ENCODE assay signal across 8 cellular contexts in genomic region chr4:83235645-83236133, GRCh38. TPM values are rescaled to one million over a fixed set of nuclear protein-coding genes. Genes with fewer than 3 reads are reported as not detected.
A peak's percentile ranks its signal among the peaks of the same experiment; 100 is the strongest.
DNase-seq lines count a peak whose midpoint lies in the region; ATAC-seq and FAIRE-seq lines count a peak whose summit lies in the region.
"Not testable (repeated sequence)": the region's sequence is repeated elsewhere in the genome, so short reads cannot be mapped to it uniquely, and the experiment has no call there.

No MANE protein-coding gene starts in this region.

- peaks cover 30% of the 10 kb centered on the region for H3K27me3 ChIP-seq in CD4-positive, CD25-positive, alpha-beta regulatory T cell (ENCODE audit: control insufficient read depth, insufficient read depth, low read length)

- H3K9me3 Mint-ChIP-seq in CD4-positive, CD25-positive, alpha-beta regulatory T cell; T-helper 2 cell treated with Interferon-gamma antibody and Interleukin-4, amounts not matched to agents 5 μg/mL and 100 μg/mL, for 36 hours; activated T-cell treated with anti-CD3 and anti-CD28 coated beads, Interleukin-2, amount 50 U/mL, for 4 hours; activated naive CD8-positive, alpha-beta T cell treated with anti-CD3 and anti-CD28 coated beads for 36 hours; naive thymus-derived CD8-positive, alpha-beta T cell: not testable (repeated sequence)

- FAIRE-seq in GM18507 (lab: Jason Lieb, UNC): peak; percentile 96

- H3K27ac ChIP-seq in CD4-positive, CD25-positive, alpha-beta regulatory T cell (ENCODE audit: insufficient read depth, low read length, poor library complexity, severe bottlenecking): not testable (repeated sequence)

- H3K36me3 Mint-ChIP-seq in CD4-positive, CD25-positive, alpha-beta regulatory T cell; activated T-cell treated with anti-CD3 and anti-CD28 coated beads, Interleukin-2, amount 50 U/mL, for 4 hours (ENCODE audit: insufficient read depth); naive thymus-derived CD8-positive, alpha-beta T cell: not testable (repeated sequence)
- H3K36me3 Mint-ChIP-seq in T-helper 2 cell treated with Interferon-gamma antibody and Interleukin-4, amounts not matched to agents 5 μg/mL and 100 μg/mL, for 36 hours (ENCODE audit: low read depth): peaks cover 16% of the 10 kb centered on the region
- H3K36me3 Mint-ChIP-seq in activated naive CD8-positive, alpha-beta T cell treated with anti-CD3 and anti-CD28 coated beads for 36 hours: peaks cover 24% of the 10 kb centered on the region

- H3K27ac Mint-ChIP-seq in CD4-positive, CD25-positive, alpha-beta regulatory T cell: peak overlapping the region; percentile 81 to 95 (median 87)
- peak overlapping the region; percentile 56 for H3K27ac Mint-ChIP-seq in T-helper 2 cell treated with Interferon-gamma antibody and Interleukin-4, amounts not matched to agents 5 μg/mL and 100 μg/mL, for 36 hours
- peak overlapping the region; percentile 94 for H3K27ac Mint-ChIP-seq in activated naive CD8-positive, alpha-beta T cell treated with anti-CD3 and anti-CD28 coated beads for 36 hours
- H3K27ac Mint-ChIP-seq in naive thymus-derived CD8-positive, alpha-beta T cell: peak overlapping the region; percentile 58 to 94 (median 88)

- POLR2A ChIA-PET in naive thymus-derived CD8-positive, alpha-beta T cell (lab: Charles Lee): interaction anchor here (0.6 to 1.3 kb wide), 3 partner anchors 12 to 52 kb away, joined by 3 to 4 read pairs (median 4); no protein-coding TSS in a partner anchor

- H3K36me3 ChIP-seq in CD4-positive, CD25-positive, alpha-beta regulatory T cell (ENCODE audit: control insufficient read depth, insufficient read depth, low read length): not testable (repeated sequence)

- peak in 2 of 3 donors; percentile 63 to 81 for DNase-seq in CD4-positive, CD25-positive, alpha-beta regulatory T cell
- DNase-seq in GM18507 (ENCODE audit: extremely low spot score, insufficient read length, low read depth); T-helper 2 cell treated with Interferon-gamma antibody and Interleukin-4, amounts not matched to agents 5 μg/mL and 100 μg/mL, for 36 hours (ENCODE audit: low spot score); activated T-cell treated with anti-CD3 and anti-CD28 coated beads, Interleukin-2, amount 50 U/mL, for 4 hours; activated naive CD8-positive, alpha-beta T cell treated with anti-CD3 and anti-CD28 coated beads for 36 hours: not testable (repeated sequence)
- DNase-seq in naive thymus-derived CD8-positive, alpha-beta T cell: peak in 3 of 10 donors; percentile 51 to 71 (median 66)

- H3K4me1 ChIP-seq in CD4-positive, CD25-positive, alpha-beta regulatory T cell (ENCODE audit: control insufficient read depth, insufficient read depth, low read length, poor library complexity, severe bottlenecking): peaks cover 25% of the 10 kb centered on the region

- H3K4me3 ChIP-seq in CD4-positive, CD25-positive, alpha-beta regulatory T cell (ENCODE audit: low read depth, low read length): peak overlapping the region; percentile 62

- peak; percentile 41 to 66 for ATAC-seq in CD4-positive, CD25-positive, alpha-beta regulatory T cell (ENCODE audit: low read depth in 2 of 2)
- ATAC-seq in GM21576 (IDR thresholded peaks at IDR 0.05; ENCODE audit: unreplicated experiment): peak; percentile 31
- ATAC-seq in HG03439 (IDR thresholded peaks at IDR 0.05; ENCODE audit: unreplicated experiment): peak; percentile 40
- peak; percentile 78 to 83 for ATAC-seq in activated T-cell treated with anti-CD3 and anti-CD28 coated beads, Interleukin-2, amount 50 U/mL, for 4 hours
- peak; percentile 74 for ATAC-seq in naive thymus-derived CD8-positive, alpha-beta T cell

- H3K4me1 Mint-ChIP-seq in CD4-positive, CD25-positive, alpha-beta regulatory T cell: peaks cover 25 to 62% (median 40%) of the 10 kb centered on the region in 4 donors
- peaks cover 52% of the 10 kb centered on the region for H3K4me1 Mint-ChIP-seq in T-helper 2 cell treated with Interferon-gamma antibody and Interleukin-4, amounts not matched to agents 5 μg/mL and 100 μg/mL, for 36 hours (ENCODE audit: low read depth)
- H3K4me1 Mint-ChIP-seq in activated T-cell treated with anti-CD3 and anti-CD28 coated beads, Interleukin-2, amount 50 U/mL, for 4 hours (ENCODE audit: low read depth): peaks cover 57% of the 10 kb centered on the region
- peaks cover 61% of the 10 kb centered on the region for H3K4me1 Mint-ChIP-seq in activated naive CD8-positive, alpha-beta T cell treated with anti-CD3 and anti-CD28 coated beads for 36 hours
- peaks cover 27 to 67% (median 62%) of the 10 kb centered on the region in 4 donors for H3K4me1 Mint-ChIP-seq in naive thymus-derived CD8-positive, alpha-beta T cell

- not testable (repeated sequence) for H3K9me3 ChIP-seq in CD4-positive, CD25-positive, alpha-beta regulatory T cell (ENCODE audit: control insufficient read depth in 2 of 2, low read length in 2 of 2)

- peaks cover 73% of the 10 kb centered on the region for H3K27me3 Mint-ChIP-seq in CD4-positive, CD25-positive, alpha-beta regulatory T cell
- peaks cover 77% of the 10 kb centered on the region for H3K27me3 Mint-ChIP-seq in T-helper 2 cell treated with Interferon-gamma antibody and Interleukin-4, amounts not matched to agents 5 μg/mL and 100 μg/mL, for 36 hours (ENCODE audit: low read depth)
- H3K27me3 Mint-ChIP-seq in activated T-cell treated with anti-CD3 and anti-CD28 coated beads, Interleukin-2, amount 50 U/mL, for 4 hours (ENCODE audit: low read depth); activated naive CD8-positive, alpha-beta T cell treated with anti-CD3 and anti-CD28 coated beads for 36 hours; naive thymus-derived CD8-positive, alpha-beta T cell: not testable (repeated sequence)

- peak overlapping the region; percentile 34 to 75 (median 50) for H3K4me3 Mint-ChIP-seq in CD4-positive, CD25-positive, alpha-beta regulatory T cell
- peak overlapping the region; percentile 38 for H3K4me3 Mint-ChIP-seq in T-helper 2 cell treated with Interferon-gamma antibody and Interleukin-4, amounts not matched to agents 5 μg/mL and 100 μg/mL, for 36 hours
- H3K4me3 Mint-ChIP-seq in activated T-cell treated with anti-CD3 and anti-CD28 coated beads, Interleukin-2, amount 50 U/mL, for 4 hours: peak overlapping the region; percentile 75
- peak overlapping the region; percentile 67 for H3K4me3 Mint-ChIP-seq in activated naive CD8-positive, alpha-beta T cell treated with anti-CD3 and anti-CD28 coated beads for 36 hours
- peak overlapping the region; percentile 41 to 74 (median 68) for H3K4me3 Mint-ChIP-seq in naive thymus-derived CD8-positive, alpha-beta T cell

RNA-seq across cellular contexts. Expression of gene COQ2, which starts 48.9 kb away (rescaled TPM):
- total RNA-seq in CD4-positive, CD25-positive, alpha-beta regulatory T cell: 3.9 TPM
- 1 to 10 TPM; 5.8 to 8.8 (median 8.1) TPM for polyA plus RNA-seq in CD4-positive, CD25-positive, alpha-beta regulatory T cell
- 10 to 100 TPM; 13.3 to 16.4 (median 15.0) TPM for total RNA-seq in activated T-cell treated with anti-CD3 and anti-CD28 coated beads, Interleukin-2, amount 50 U/mL, for 4 hours
- total RNA-seq in activated naive CD8-positive, alpha-beta T cell treated with anti-CD3 and anti-CD28 coated beads for 36 hours: 10 to 100 TPM; 24.8 to 25.1 TPM
- total RNA-seq in naive thymus-derived CD8-positive, alpha-beta T cell: 1 to 10 TPM; 5.3 to 5.9 TPM
- polyA plus RNA-seq in naive thymus-derived CD8-positive, alpha-beta T cell: 1 to 10 TPM; 5.0 to 8.1 (median 5.2) TPM
